14 cellular contexts compared by ENCODE assay signal in the genomic region with DNA sequence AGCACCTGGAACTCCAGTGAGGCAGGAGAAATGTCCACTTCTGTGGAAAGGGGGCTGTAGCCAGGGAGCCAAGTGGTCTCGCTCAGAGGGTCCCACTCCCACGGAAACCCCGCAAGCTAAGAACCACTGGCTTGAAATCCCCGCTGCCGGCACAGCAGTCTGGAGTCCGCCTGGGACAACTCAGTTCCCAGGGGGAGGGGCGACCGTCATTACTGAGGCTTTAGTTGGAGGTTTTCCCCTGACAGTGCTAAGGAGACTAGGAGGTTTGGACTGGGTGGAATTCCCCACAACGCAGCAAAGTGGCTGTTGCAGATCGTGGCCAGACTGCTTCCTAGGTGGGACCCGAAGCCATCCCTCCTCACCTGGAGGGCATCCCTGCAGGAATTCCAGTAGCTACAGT. TPM values are rescaled to one million over a fixed set of nuclear protein-coding genes. Genes with fewer than 3 reads are reported as not detected.
"Had no signal": no experiment of that assay in that cellular context is flagged by ENCODE, and none has a peak within 500 bp of the region (broad histone marks: within the 10 kb centered on the region; RNA-seq: fewer than 3 reads in every experiment).

No MANE protein-coding gene starts in this region.

RNA-seq across cellular contexts. Expression of a gene that starts 18.1 kb away (rescaled TPM):
- total RNA-seq: activated naive CD4-positive, alpha-beta T cell treated with anti-CD3 and anti-CD28 coated beads for 36 hours; activated naive CD4-positive, alpha-beta T cell treated with anti-CD3 and anti-CD28 coated beads, Interleukin-2, amount 50 U/mL, for 72 hours; activated T-helper 17 cell treated with anti-CD3 and anti-CD28 coated beads, Interleukin-2, amount 50 U/mL, for 72 hours; ascending aorta; astrocyte; body of pancreas; bronchial epithelial cell; cardiac muscle cell; cardiac septum; cerebellum; chondrocyte had no signal
- polyA plus RNA-seq: adipose tissue, adrenal gland, aorta, cardiac muscle cell had no signal
